ENCODE assay signal across 8 cellular contexts in the genomic region with DNA sequence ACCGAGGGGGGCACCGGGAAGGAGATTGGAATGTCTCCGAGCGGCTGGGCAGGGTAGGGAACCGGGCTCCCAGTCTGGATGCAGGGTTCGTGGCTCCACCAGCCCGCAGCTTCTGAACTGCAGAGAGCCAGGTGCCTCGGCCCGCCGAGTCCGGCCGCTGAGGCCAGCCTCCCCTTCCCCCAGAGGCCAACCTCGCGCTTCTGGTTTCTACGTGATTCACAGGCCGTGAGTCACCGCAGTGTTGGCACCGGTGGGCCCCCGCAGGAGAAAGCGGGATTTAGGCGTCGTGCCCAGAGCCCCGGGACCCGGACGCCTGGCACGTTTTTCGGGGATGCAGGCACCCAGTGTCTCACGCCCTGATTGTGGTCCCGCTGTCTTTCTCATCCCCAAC. TPM values are rescaled to one million over a fixed set of nuclear protein-coding genes. Genes with fewer than 3 reads are reported as not detected.
DNase-seq lines count a peak whose midpoint lies in the region; ATAC-seq and TF ChIP-seq lines count a peak whose summit lies in the region.

No MANE protein-coding gene starts in this region.

- H3K9ac ChIP-seq in HUES64 (ENCODE audit: low read depth, low read length), result peak overlapping the region; percentile 69

- H3K27me3 ChIP-seq in HUES64 (ENCODE audit: insufficient read depth, low read length) (peaks cover 16% of the 10 kb centered on the region), gastrocnemius medialis (peaks cover 38 to 48% (median 40%) of the 10 kb centered on the region in 3 donors)

- in situ Hi-C loops in gastrocnemius medialis (cut with MboI; ENCODE audit: low sequenced_read_pairs in 4 of 4), result loop anchor here in 1 of 4 donors (25.0 kb wide), 1 partner anchor 157 kb away; the partner anchor contains the start of genes INSRR and NTRK1

- under 1% methylated on average over 29 of the region's 29 CpGs for WGBS in HUES64

- H3K27ac ChIP-seq in HUES64 (ENCODE audit: low read depth, low read length) (no peak overlapping the region), gastrocnemius medialis (peak overlapping the region in 2 of 4 donors; percentile 60 to 69)

- H3K9me3 ChIP-seq in HUES64 (ENCODE audit: insufficient read depth, low read depth, low read length), result no peaks in the 10 kb centered on the region
- no peaks in the 10 kb centered on the region for H3K9me3 ChIP-seq in gastrocnemius medialis

- H3K4me3 ChIP-seq in AG10803 (ENCODE audit: low read length) (peak overlapping the region; percentile 69), HUES64 (ENCODE audit: low read length) (peak overlapping the region; percentile 71), gastrocnemius medialis (peak overlapping the region; percentile 37 to 69 (median 50))

- intact Hi-C loops in gastrocnemius medialis (cut with DNase I; ENCODE audit: low total_unique reads), result loop anchor here (1.0 kb wide), 1 partner anchor 16 kb away; no protein-coding TSS in a partner anchor

- H3K36me3 ChIP-seq in HUES64 (ENCODE audit: insufficient read depth, low read length), result peaks cover 17% of the 10 kb centered on the region
- no peaks in the 10 kb centered on the region for H3K36me3 ChIP-seq in gastrocnemius medialis

- DNase-seq in AG10803 (ENCODE audit: low read depth) (peak; percentile 62), hepatic stellate cell (ENCODE audit: low spot score) (peak; percentile 78), gastrocnemius medialis (peak in 1 of 2 donors; percentile 64)
- DNase-seq in activated naive CD4-positive, alpha-beta T cell treated with anti-CD3 and anti-CD28 coated beads, Interleukin-2, amount 50 U/mL, for 16 hours, result peak; percentile 50

- TF ChIP-seq CTCF in AG10803 (conservative IDR thresholded peaks at IDR 0.05; ENCODE audit: low read length) (no peak), gastrocnemius medialis (IDR thresholded peaks at IDR 0.05 in 4 of 5, conservative IDR thresholded peaks at IDR 0.05 in 1 of 5) (no peak)

- H3K4me1 ChIP-seq in HUES64 (ENCODE audit: insufficient read depth, low read length), result peaks cover 46% of the 10 kb centered on the region
- H3K4me1 ChIP-seq in gastrocnemius medialis, result peaks cover 28% of the 10 kb centered on the region in 2 donors

- ATAC-seq in gastrocnemius medialis, result peak; percentile 41 to 67
- no peak for ATAC-seq in HG03196 (IDR thresholded peaks at IDR 0.05; ENCODE audit: unreplicated experiment)
- no peak for ATAC-seq in GM21360 (IDR thresholded peaks at IDR 0.05; ENCODE audit: unreplicated experiment)
- ATAC-seq in GM21723 (IDR thresholded peaks at IDR 0.05; ENCODE audit: unreplicated experiment), result no peak

- TF ChIP-seq POLR2A in gastrocnemius medialis (IDR thresholded peaks at IDR 0.05), result no peak

RNA-seq across cellular contexts. Expression of gene CRABP2, which starts 0.5 kb away (rescaled TPM):
- 229 TPM for polyA plus RNA-seq in HUES64 (2013, experiment 1 of 2)
- 318 TPM for polyA plus RNA-seq in HUES64 (2013, experiment 2 of 2)
- 1 to 10 TPM in 1 of 4 donors, under 1 TPM in 1, not detected in 2; 0.98 to 1.3 TPM for total RNA-seq in gastrocnemius medialis

RNA-seq across cellular contexts. Expression of gene METTL25B, which starts 23.3 kb away (rescaled TPM):
- 15.7 TPM for polyA plus RNA-seq in HUES64 (2013, experiment 1 of 2)
- polyA plus RNA-seq in HUES64 (2013, experiment 2 of 2), result 22.1 TPM
- total RNA-seq in gastrocnemius medialis, result 10 to 100 TPM; 12.9 to 28.0 (median 17.6) TPM

RNA-seq across cellular contexts. Expression of gene ISG20L2, which starts 23.6 kb away (rescaled TPM):
- 44.6 TPM for polyA plus RNA-seq in HUES64 (2013, experiment 1 of 2)
- 37.2 TPM for polyA plus RNA-seq in HUES64 (2013, experiment 2 of 2)
- total RNA-seq in gastrocnemius medialis, result 10 to 100 TPM in 3 of 4 donors, 1 to 10 TPM in 1; 9.5 to 16.4 (median 15.1) TPM

RNA-seq across cellular contexts. Expression of gene NES, which starts 27.7 kb away (rescaled TPM):
- 116 TPM for polyA plus RNA-seq in HUES64 (2013, experiment 1 of 2)
- polyA plus RNA-seq in HUES64 (2013, experiment 2 of 2), result 122 TPM
- total RNA-seq in gastrocnemius medialis, result 10 to 100 TPM; 13.7 to 60.9 (median 26.4) TPM

RNA-seq across cellular contexts. Expression of gene MRPL24, which starts 36.0 kb away (rescaled TPM):
- polyA plus RNA-seq in HUES64 (2013, experiment 1 of 2), result 28.7 TPM
- 31.2 TPM for polyA plus RNA-seq in HUES64 (2013, experiment 2 of 2)
- total RNA-seq in gastrocnemius medialis, result 100 to 1,000 TPM in 3 of 4 donors, 10 to 100 TPM in 1; 54.9 to 121 (median 102) TPM

Comparison
In these comparisons a context has a peak if more than half of its experiments do, and no peak if none do; other contexts are left out.
1. ATAC-seq: peak in gastrocnemius medialis (2 of 2); none in HG03196 (single experiment), GM21360 (single experiment) and GM21723 (single experiment).
2. Peak in every context shown above with its lines, with median percentiles within 50 percentile points of each other: H3K4me3 ChIP-seq.